2 cellular contexts compared by ENCODE assay signal in the genomic region with DNA sequence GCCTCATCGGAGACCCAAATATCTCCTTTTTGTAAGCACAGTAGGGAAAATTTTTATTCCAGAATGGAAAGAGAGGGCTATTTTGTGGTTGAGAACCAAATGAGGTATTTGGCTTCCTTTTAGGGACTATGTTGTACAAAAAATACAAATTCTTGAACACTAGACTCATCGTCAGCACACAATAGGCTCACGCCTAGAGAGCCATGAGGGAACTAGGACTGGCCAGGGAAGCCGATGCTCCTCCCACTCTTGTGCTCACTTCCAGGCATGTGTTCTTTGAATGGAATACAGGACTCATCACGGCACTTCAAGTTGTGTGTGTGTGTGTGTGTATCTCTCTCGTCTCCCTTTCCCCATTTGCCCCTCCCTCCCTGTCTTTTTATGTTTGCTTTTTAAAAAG.
TF ChIP-seq lines count a peak whose summit lies in the region.

No MANE protein-coding gene starts in this region.

TF ChIP-seq in A549, 52 proteins besides CTCF, POLR2A, EP300 and RAD21:
- TF ChIP-seq POLR2AphosphoS2 (conservative IDR thresholded peaks at IDR 0.05; ENCODE audit: low read length), result no peak
- no peak for TF ChIP-seq KDM1A (IDR thresholded peaks at IDR 0.05; ENCODE audit: low read depth)
- TF ChIP-seq PHF8 (IDR thresholded peaks at IDR 0.05; ENCODE audit: borderline replicate concordance, low read depth), result no peak
- TF ChIP-seq EHMT2 (IDR thresholded peaks at IDR 0.05; ENCODE audit: low read depth), result no peak
- TF ChIP-seq, protein P1, sequence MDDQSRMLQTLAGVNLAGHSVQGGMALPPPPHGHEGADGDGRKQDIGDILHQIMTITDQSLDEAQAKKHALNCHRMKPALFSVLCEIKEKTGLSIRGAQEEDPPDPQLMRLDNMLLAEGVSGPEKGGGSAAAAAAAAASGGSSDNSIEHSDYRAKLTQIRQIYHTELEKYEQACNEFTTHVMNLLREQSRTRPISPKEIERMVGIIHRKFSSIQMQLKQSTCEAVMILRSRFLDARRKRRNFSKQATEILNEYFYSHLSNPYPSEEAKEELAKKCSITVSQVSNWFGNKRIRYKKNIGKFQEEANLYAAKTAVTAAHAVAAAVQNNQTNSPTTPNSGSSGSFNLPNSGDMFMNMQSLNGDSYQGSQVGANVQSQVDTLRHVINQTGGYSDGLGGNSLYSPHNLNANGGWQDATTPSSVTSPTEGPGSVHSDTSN (IDR thresholded peaks at IDR 0.05), result no peak
- TF ChIP-seq USF2 (IDR thresholded peaks at IDR 0.05), result no peak
- TF ChIP-seq ZSCAN20 (CRISPR knock-in tag; IDR thresholded peaks at IDR 0.05), result no peak
- no peak for TF ChIP-seq SREBF2 (IDR thresholded peaks at IDR 0.05)
- TF ChIP-seq FOSB (CRISPR knock-in tag; IDR thresholded peaks at IDR 0.05), result no peak
- no peak for TF ChIP-seq JUN (IDR thresholded peaks at IDR 0.05)
- no peak for TF ChIP-seq RFX5 (IDR thresholded peaks at IDR 0.05)
- no peak for TF ChIP-seq BCL3 (IDR thresholded peaks at IDR 0.05)
- TF ChIP-seq FOXS1 (CRISPR knock-in tag; IDR thresholded peaks at IDR 0.05), result no peak
- TF ChIP-seq GATA3 (IDR thresholded peaks at IDR 0.05; ENCODE audit: borderline replicate concordance), result no peak
- no peak for TF ChIP-seq MAFK (IDR thresholded peaks at IDR 0.05; ENCODE audit: partially characterized antibody)
- no peak for TF ChIP-seq RARB (CRISPR knock-in tag; IDR thresholded peaks at IDR 0.05)
TF ChIP-seq in A549: peak in this region for 0.

TF ChIP-seq in GM23338, 12 proteins besides CTCF, POLR2A, EP300 and RAD21:
- TF ChIP-seq JUNB (IDR thresholded peaks at IDR 0.05; ENCODE audit: unreplicated experiment) (no peak), ZNF331 (CRISPR knock-in tag; IDR thresholded peaks at IDR 0.05; ENCODE audit: low read depth) (no peak), NANOG (IDR thresholded peaks at IDR 0.05; ENCODE audit: borderline replicate concordance) (no peak), ZNF114 (CRISPR knock-in tag; IDR thresholded peaks at IDR 0.05) (no peak), POLR2AphosphoS5 (IDR thresholded peaks at IDR 0.05; ENCODE audit: low read depth) (no peak), CREB1 (CRISPR knock-in tag; IDR thresholded peaks at IDR 0.05; ENCODE audit: low read depth) (no peak), ETS1 (IDR thresholded peaks at IDR 0.05) (no peak), EZH2phosphoT487 (IDR thresholded peaks at IDR 0.05; ENCODE audit: unreplicated experiment) (no peak), REST (IDR thresholded peaks at IDR 0.05; ENCODE audit: unreplicated experiment) (no peak), EZH2 (IDR thresholded peaks at IDR 0.05; ENCODE audit: low read depth, unreplicated experiment) (no peak), ZNF462 (CRISPR knock-in tag; IDR thresholded peaks at IDR 0.05) (no peak), STAT1 (IDR thresholded peaks at IDR 0.05; ENCODE audit: unreplicated experiment) (no peak)
TF ChIP-seq in GM23338: peak in this region for 0.
